Comparison of ENCODE assay signal across 8 cellular contexts in the genomic region with DNA sequence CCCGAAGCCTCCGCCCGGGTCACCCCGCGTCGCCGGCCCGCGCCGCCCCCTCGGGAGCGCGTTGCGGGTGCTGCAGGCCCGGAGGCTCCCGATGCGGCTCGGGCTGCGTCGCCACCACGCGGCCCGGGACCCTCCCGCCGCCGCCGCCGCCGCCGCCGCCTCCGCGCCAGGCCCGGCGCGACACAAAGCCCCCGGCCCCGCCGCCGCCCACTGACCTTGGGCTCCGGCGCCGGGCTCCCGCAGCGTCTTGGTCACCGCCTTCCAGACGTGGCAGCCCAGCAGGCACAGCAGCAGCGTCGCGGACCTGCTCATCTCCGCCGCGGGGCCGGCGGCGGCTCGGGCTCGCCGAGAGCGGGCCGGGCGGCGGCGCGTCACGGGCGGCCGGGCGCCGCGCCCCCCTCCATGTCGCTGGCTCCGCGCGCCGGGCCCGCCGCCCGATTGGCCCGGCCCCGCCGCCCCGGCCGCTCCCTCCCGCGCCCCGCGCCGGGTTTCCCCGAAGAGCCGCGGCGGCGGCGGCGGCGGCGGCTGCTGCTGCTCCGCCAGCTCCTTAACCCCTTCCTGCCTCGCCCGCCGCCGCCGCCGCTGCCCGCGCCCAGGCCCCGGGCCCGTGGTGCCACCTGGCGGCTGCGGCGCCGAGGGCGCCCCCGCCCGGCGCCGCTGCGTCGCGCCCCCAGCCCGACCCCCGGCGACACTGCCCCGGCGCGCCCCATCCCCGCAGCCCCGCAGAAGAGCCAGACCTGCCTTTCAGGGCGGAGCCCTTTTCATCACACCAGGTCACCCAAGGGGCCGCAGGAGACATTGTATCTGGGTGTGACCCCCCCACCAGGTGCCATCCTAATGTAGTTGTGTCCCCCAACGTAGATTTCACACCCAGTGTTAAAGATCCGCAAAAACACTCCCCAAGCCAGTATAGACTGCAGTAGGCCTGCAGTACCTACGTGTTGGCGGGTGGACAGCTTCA. TPM values are rescaled to one million over a fixed set of nuclear protein-coding genes. Genes with fewer than 3 reads are reported as not detected.
A peak's percentile ranks its signal among the peaks of the same experiment; 100 is the strongest.
DNase-seq lines count a peak whose midpoint lies in the region; ATAC-seq and TF ChIP-seq lines count a peak whose summit lies in the region.

TSS of gene FAM171A1 (minus strand) at position 549 of the 961 bp plus-strand sequence. CDS start at position 312, 237 bp downstream.

- peak within 1 kb of the TSS; percentile 97 for H3K27ac Mint-ChIP-seq in progenitor cell of endocrine pancreas

- no peaks in the 10 kb centered on the region for H3K36me3 ChIP-seq in left ventricle myocardium inferior

- TF ChIP-seq CTCF in left ventricle myocardium inferior (IDR thresholded peaks at IDR 0.05; ENCODE audit: borderline replicate concordance) (peak; percentile 8), progenitor cell of endocrine pancreas (IDR thresholded peaks at IDR 0.05; ENCODE audit: unreplicated experiment) (peak; percentile 39)

- H3K4me1 Mint-ChIP-seq in progenitor cell of endocrine pancreas (ENCODE audit: low read depth): peaks cover 20% of the 10 kb centered on the region

- ATAC-seq in HG03135 (IDR thresholded peaks at IDR 0.05; ENCODE audit: unreplicated experiment): peak; percentile 57

- peak within 1 kb of the TSS; percentile 76 for H3K4me3 ChIP-seq in left ventricle myocardium inferior

- peak within 1 kb of the TSS; percentile 93 for H3K4me3 Mint-ChIP-seq in progenitor cell of endocrine pancreas (ENCODE audit: low read depth)

- H3K36me3 Mint-ChIP-seq in progenitor cell of endocrine pancreas (ENCODE audit: insufficient read depth): peaks cover 4% of the 10 kb centered on the region

- DNase-seq in NCI-H1417 (lab: John Stamatoyannopoulos, UW): peak; percentile 34 to 68 (median 55)
- DNase-seq in NCI-H1417 treated with DMSO at 0.1 percent for 48 hours (lab: John Stamatoyannopoulos, UW): no peak
- DNase-seq in T-helper 1 cell: peak; percentile 39 to 66 (median 52)
- peak; percentile 7 for DNase-seq in amniotic epithelial cell (ENCODE audit: low read depth)
- DNase-seq in left ventricle myocardium inferior: peak; percentile 56
- peak; percentile 63 for DNase-seq in progenitor cell of endocrine pancreas (ENCODE audit: low spot score, unreplicated experiment)
- peak; percentile 55 for DNase-seq in ureter (ENCODE audit: low spot score)

- no peaks in the 10 kb centered on the region for H3K27me3 ChIP-seq in left ventricle myocardium inferior (ENCODE audit: low read depth)

- peaks cover 12% of the 10 kb centered on the region for H3K27me3 Mint-ChIP-seq in progenitor cell of endocrine pancreas

- H3K9me3 Mint-ChIP-seq in progenitor cell of endocrine pancreas (ENCODE audit: low read depth): no peaks in the 10 kb centered on the region

- intact Hi-C loops in left ventricle myocardium inferior (cut with micrococcal nuclease): no loop called here

- H3K9me3 ChIP-seq in left ventricle myocardium inferior (replicated peaks): no peaks in the 10 kb centered on the region

- H3K4me1 ChIP-seq in left ventricle myocardium inferior: peaks cover 45% of the 10 kb centered on the region

- peak within 1 kb of the TSS; percentile 78 for H3K27ac ChIP-seq in left ventricle myocardium inferior (replicated peaks)

RNA-seq across cellular contexts. Expression of gene FAM171A1, which starts in this region (rescaled TPM):
- total RNA-seq in left ventricle myocardium inferior (8.3 TPM), progenitor cell of endocrine pancreas (75.6 and 86.1 TPM in 2 replicates), ureter (15.9 TPM)
